In genomic region chr2:121648206-121648605, GRCh38 we compare ENCODE assay signal across 8 cellular contexts. TPM values are rescaled to one million over a fixed set of nuclear protein-coding genes. Genes with fewer than 3 reads are reported as not detected.
DNase-seq lines count a peak whose midpoint lies in the region; ATAC-seq and TF ChIP-seq lines count a peak whose summit lies in the region.

No MANE protein-coding gene starts in this region.

- H3K79me2 ChIP-seq in SU-DHL-6 (ENCODE audit: insufficient read depth, low read length) = peaks cover 77% of the 10 kb centered on the region

- peak overlapping the region; percentile 84 for H3K4me2 ChIP-seq in SU-DHL-6 (ENCODE audit: low read depth, low read length, poor library complexity, severe bottlenecking)
- peak overlapping the region; percentile 86 for H3K4me2 ChIP-seq in skeletal muscle satellite cell (ENCODE audit: low read length)

- no peaks in the 10 kb centered on the region for H3K36me3 ChIP-seq in SU-DHL-6 (ENCODE audit: low read length)
- no peaks in the 10 kb centered on the region for H3K36me3 ChIP-seq in skeletal muscle satellite cell (ENCODE audit: insufficient read depth, low read length)

- 0 out of 2 replicates have a peak, but pooled peaks cover 8% of the 10 kb centered on the region for H4K20me1 ChIP-seq in SU-DHL-6 (ENCODE audit: low read depth, low read length)

- DNase-seq in AG04449 (ENCODE audit: low read depth, low spot score) (no peak), foreskin fibroblast (no peak), SIG-M5 treated with dmso at 0.1 percent for 504 hours (lab: John Stamatoyannopoulos, UW; ENCODE audit: unreplicated experiment) (no peak), SIG-M5 (lab: John Stamatoyannopoulos, UW) (no peak), GF-D8 (lab: John Stamatoyannopoulos, UW) (no peak)

- H3K9me3 ChIP-seq in SU-DHL-6 (ENCODE audit: insufficient read depth, low read length) = no peaks in the 10 kb centered on the region
- H3K9me3 ChIP-seq in skeletal muscle satellite cell (replicated peaks; ENCODE audit: low read length) = no peaks in the 10 kb centered on the region

- H3K27ac ChIP-seq in SU-DHL-6 (ENCODE audit: low read depth, low read length) = peak overlapping the region; percentile 88

- H2AFZ ChIP-seq in SU-DHL-6 (ENCODE audit: low read depth, low read length, severe bottlenecking) = peak overlapping the region; percentile 82

- ATAC-seq in GM19351 (IDR thresholded peaks at IDR 0.05; ENCODE audit: unreplicated experiment) = peak; percentile 10

- H3K27me3 ChIP-seq in SU-DHL-6 (ENCODE audit: low read length) (no peaks in the 10 kb centered on the region), skeletal muscle satellite cell (ENCODE audit: control insufficient read depth, insufficient read depth, low read length) (no peaks in the 10 kb centered on the region)

- peak overlapping the region; percentile 88 for H3K4me3 ChIP-seq in AG04449 (ENCODE audit: low read depth, low read length)
- peak overlapping the region; percentile 82 for H3K4me3 ChIP-seq in SU-DHL-6 (ENCODE audit: insufficient read depth, low read length, poor library complexity, severe bottlenecking)
- H3K4me3 ChIP-seq in foreskin fibroblast (ENCODE audit: low read depth in 1 of 2, low read length in 2 of 2) = peak overlapping the region; percentile 92 to 99
- H3K4me3 ChIP-seq in skeletal muscle satellite cell (ENCODE audit: low read length) = peak overlapping the region; percentile 80

- H3F3A ChIP-seq in SU-DHL-6 (ENCODE audit: insufficient read depth) = peaks cover 3% of the 10 kb centered on the region; the same call in 1 of the 2 replicates

- no peaks in the 10 kb centered on the region for H3K9me2 ChIP-seq in SU-DHL-6 (replicated peaks; ENCODE audit: insufficient read depth, low read length)

- POLR2A ChIA-PET in AG04449 (lab: Yijun Ruan, JAX) = interaction anchor here (0.9 to 4.8 kb wide), 2 partner anchors 77 to 117 kb away, joined by 4 to 55 read pairs; partner anchors contain the start of gene RNU4ATAC

- H3K9ac ChIP-seq in SU-DHL-6 (ENCODE audit: low read length) (peak overlapping the region; percentile 96), skeletal muscle satellite cell (ENCODE audit: low read depth, low read length) (peak overlapping the region; percentile 98)

- CTCF ChIA-PET in AG04449 (lab: Yijun Ruan, JAX) = interaction anchor here (1.0 to 1.5 kb wide), 3 partner anchors 52 to 117 kb away, joined by 3 to 13 read pairs (median 8); partner anchors contain the start of gene RNU4ATAC

- H3K4me1 ChIP-seq in skeletal muscle satellite cell (ENCODE audit: control insufficient read depth, insufficient read depth, low read length) = peaks cover 9% of the 10 kb centered on the region

- TF ChIP-seq CTCF in AG04449 (IDR thresholded peaks at IDR 0.05; ENCODE audit: insufficient read depth, low read length, missing control alignments) = no peak
- TF ChIP-seq CTCF in SU-DHL-6 (IDR thresholded peaks at IDR 0.05; ENCODE audit: insufficient read depth, low read length, poor library complexity, severe bottlenecking) = no peak
- no peak for TF ChIP-seq CTCF in foreskin fibroblast (IDR thresholded peaks at IDR 0.05; ENCODE audit: low read depth, low read length)

RNA-seq across cellular contexts. Expression of gene CLASP1, which starts 1.1 kb away (rescaled TPM):
- 31.0 and 39.3 TPM in 2 replicates for total RNA-seq in skeletal muscle satellite cell (2012; rRNA removed)
